In genomic region chr22:44567846-44568493, GRCh38 we compare ENCODE assay signal across 8 cellular contexts.
A peak's percentile ranks its signal among the peaks of the same experiment; 100 is the strongest.
DNase-seq lines count a peak whose midpoint lies in the region; ATAC-seq, FAIRE-seq and TF ChIP-seq lines count a peak whose summit lies in the region.

No MANE protein-coding gene starts in this region.

- peak; percentile 4 for DNase-seq in A172 (ENCODE audit: low spot score)
- no peak for DNase-seq in GM12892 (ENCODE audit: insufficient read length)
- peak in 4 of 5 experiments; percentile 18 to 39 (median 26) for DNase-seq in T-helper 2 cell
- peak; percentile 13 for DNase-seq in brain microvascular endothelial cell
- peak; percentile 51 for DNase-seq in mucosa of gallbladder (ENCODE audit: low spot score)
- peak; percentile 69 for DNase-seq in upper lobe of right lung
- DNase-seq in NCI-H526 treated with DMSO at 0.1 percent for 48 hours (lab: John Stamatoyannopoulos, UW) = no peak
- DNase-seq in AG08396 (ENCODE audit: low spot score) = no peak

- TF ChIP-seq CTCF in brain microvascular endothelial cell (IDR thresholded peaks at IDR 0.05; ENCODE audit: low read depth, low read length, missing control alignments) = peak; percentile 64
- peak; percentile 63 for TF ChIP-seq CTCF in upper lobe of right lung (IDR thresholded peaks at IDR 0.05)

- H3K9me3 ChIP-seq in upper lobe of right lung = peaks cover 4% of the 10 kb centered on the region

- ATAC-seq in upper lobe of right lung = no peak

- H3K27me3 ChIP-seq in brain microvascular endothelial cell (replicated peaks) = no peaks in the 10 kb centered on the region
- H3K27me3 ChIP-seq in upper lobe of right lung = no peaks in the 10 kb centered on the region

- H3K36me3 ChIP-seq in brain microvascular endothelial cell (replicated peaks) (no peaks in the 10 kb centered on the region), upper lobe of right lung (no peaks in the 10 kb centered on the region)

- H3K27ac ChIP-seq in brain microvascular endothelial cell = no peak overlapping the region
- no peak overlapping the region for H3K27ac ChIP-seq in upper lobe of right lung

- in situ Hi-C loops in brain microvascular endothelial cell (cut with HindIII; ENCODE audit: low pct_ligation_motif_present, low sequenced_read_pairs) = no loop called here

- H3K4me3 ChIP-seq in brain microvascular endothelial cell (ENCODE audit: low read depth, low read length) = no peak overlapping the region
- no peak overlapping the region for H3K4me3 ChIP-seq in upper lobe of right lung

- peak; percentile 63 for FAIRE-seq in GM12892 (lab: Jason Lieb, UNC)

- H3K4me1 ChIP-seq in upper lobe of right lung = no peaks in the 10 kb centered on the region

- TF ChIP-seq POLR2A in GM12892 (IDR thresholded peaks at IDR 0.05; ENCODE audit: low read depth, low read length) = no peak

- intact Hi-C loops in upper lobe of right lung (cut with DNase I) = no loop called here

Comparison
In these comparisons a context has a peak if more than half of its experiments do, and no peak if none do; other contexts are left out.
1. DNase-seq: peak in A172 (single experiment), T-helper 2 cell (4 of 5), brain microvascular endothelial cell (single experiment), mucosa of gallbladder (single experiment) and upper lobe of right lung (single experiment); none in GM12892 (single experiment), NCI-H526 treated with DMSO at 0.1 percent for 48 hours (single experiment) and AG08396 (single experiment).